In the genomic region with DNA sequence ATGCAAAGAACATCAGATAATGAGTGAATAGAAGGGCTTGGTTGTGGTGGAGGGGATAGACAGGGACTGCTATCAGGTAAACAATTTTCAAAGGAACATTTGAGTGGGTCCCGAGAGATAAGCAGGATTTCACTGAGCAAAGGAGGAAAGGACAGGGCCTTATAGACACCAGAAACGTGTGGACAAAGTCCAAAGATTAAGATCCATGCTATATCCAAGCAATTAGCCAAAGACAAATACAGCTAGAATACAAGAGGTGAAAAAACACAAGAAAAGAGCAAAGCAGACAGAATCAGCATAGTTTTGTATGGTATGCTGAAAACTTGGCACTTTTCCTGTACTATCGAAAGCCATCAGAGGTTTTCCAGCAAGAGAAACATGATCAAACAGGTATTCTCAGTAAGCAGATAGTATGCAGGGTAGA, we compare ENCODE assay signal across 14 cellular contexts.
"Had no signal": no experiment of that assay in that cellular context is flagged by ENCODE, and none has a peak within 500 bp of the region (broad histone marks: within the 10 kb centered on the region; RNA-seq: fewer than 3 reads in every experiment).

No MANE protein-coding gene starts in this region.

- H3K4me1 ChIP-seq: gastroesophageal sphincter, lower lobe of right lung had no signal

- DNase-seq: activated CD4-positive, alpha-beta T cell treated with anti-CD3 and anti-CD28 coated beads, Interleukin-2, amount 10 ng/mL, durations not matched to agents 7 days and 5 days; activated CD4-positive, CD25-positive, alpha-beta regulatory T cell; activated CD8-positive, alpha-beta memory T cell treated with anti-CD3 and anti-CD28 coated beads for 24 hours; activated naive CD4-positive, alpha-beta T cell treated with Interleukin-2 at 50 U/mL for 16 hours; brain microvascular endothelial cell; kidney glomerular epithelial cell; lower lobe of right lung; naive thymus-derived CD8-positive, alpha-beta T cell; stimulated activated CD4-positive, alpha-beta T cell treated with anti-CD3 and anti-CD28 coated beads, Interleukin-4, amount 100 ng/mL, for 1 hour; stimulated activated CD8-positive, alpha-beta memory T cell treated with anti-CD3 and anti-CD28 coated beads, Interleukin-4, amount 100 ng/mL, for 48 hours had no signal

- H3K9me3 Mint-ChIP-seq: activated CD4-positive, alpha-beta T cell treated with anti-CD3 and anti-CD28 coated beads, Interleukin-2, amount 10 ng/mL, durations not matched to agents 7 days and 5 days; naive thymus-derived CD8-positive, alpha-beta T cell; stimulated activated naive CD8-positive, alpha-beta T cell treated with anti-CD3 and anti-CD28 coated beads, Interleukin-15, Interleukin-2, amounts not matched to agents 100 ng/mL and 50 ng/mL, for 24 hours; T-helper 1 cell treated with Interleukin-12 subunit alpha and Interleukin-12 subunit beta and Interleukin-4 antibody, amounts not matched to agents 30 μg/mL and 1 μg/mL, for 36 hours had no signal

- H3K9me3 ChIP-seq: gastroesophageal sphincter, lower lobe of right lung had no signal

- H3K4me3 ChIP-seq: gastroesophageal sphincter, lower lobe of right lung had no signal

- H3K36me3 ChIP-seq: brain microvascular endothelial cell, gastroesophageal sphincter, lower lobe of right lung had no signal

- H3K27me3 ChIP-seq: brain microvascular endothelial cell, gastroesophageal sphincter had no signal

- H3K27ac Mint-ChIP-seq: activated CD4-positive, alpha-beta T cell treated with anti-CD3 and anti-CD28 coated beads, Interleukin-2, amount 10 ng/mL, durations not matched to agents 7 days and 5 days; naive thymus-derived CD8-positive, alpha-beta T cell; stimulated activated naive CD8-positive, alpha-beta T cell treated with anti-CD3 and anti-CD28 coated beads, Interleukin-15, Interleukin-2, amounts not matched to agents 100 ng/mL and 50 ng/mL, for 24 hours; T-helper 1 cell treated with Interleukin-12 subunit alpha and Interleukin-12 subunit beta and Interleukin-4 antibody, amounts not matched to agents 30 μg/mL and 1 μg/mL, for 36 hours had no signal

- ATAC-seq: gastroesophageal sphincter; naive thymus-derived CD8-positive, alpha-beta T cell; SK-N-SH treated with all-trans-retinoic acid at 6 μM for 48 hours had no signal

- H3K27me3 Mint-ChIP-seq: activated CD4-positive, alpha-beta T cell treated with anti-CD3 and anti-CD28 coated beads, Interleukin-2, amount 10 ng/mL, durations not matched to agents 7 days and 5 days; naive thymus-derived CD8-positive, alpha-beta T cell; stimulated activated naive CD8-positive, alpha-beta T cell treated with anti-CD3 and anti-CD28 coated beads, Interleukin-15, Interleukin-2, amounts not matched to agents 100 ng/mL and 50 ng/mL, for 24 hours had no signal

- H3K4me3 Mint-ChIP-seq: activated CD4-positive, alpha-beta T cell treated with anti-CD3 and anti-CD28 coated beads, Interleukin-2, amount 10 ng/mL, durations not matched to agents 7 days and 5 days; naive thymus-derived CD8-positive, alpha-beta T cell; stimulated activated naive CD8-positive, alpha-beta T cell treated with anti-CD3 and anti-CD28 coated beads, Interleukin-15, Interleukin-2, amounts not matched to agents 100 ng/mL and 50 ng/mL, for 24 hours; T-helper 1 cell treated with Interleukin-12 subunit alpha and Interleukin-12 subunit beta and Interleukin-4 antibody, amounts not matched to agents 30 μg/mL and 1 μg/mL, for 36 hours had no signal
